ENCODE assay signal across 15 cellular contexts in genomic region chr7:132353902-132354301, GRCh38.
DNase-seq lines count a peak whose midpoint lies in the region; ATAC-seq lines count a peak whose summit lies in the region.
"Had no signal": no experiment of that assay in that cellular context is flagged by ENCODE, and none has a peak within 500 bp of the region (broad histone marks: within the 10 kb centered on the region; RNA-seq: fewer than 3 reads in every experiment).

No MANE protein-coding gene starts in this region.

- DNase-seq in RPMI7951 (ENCODE audit: low read depth), result peak; percentile 60
- peak; percentile 67 for DNase-seq in left kidney (ENCODE audit: low read depth, low spot score)
- no peak for DNase-seq in RPMI8226
- DNase-seq in cerebellum (ENCODE audit: low spot score), result no peak
- DNase-seq: AML-193; C1 segment of cervical spinal cord; Calu3; CD4-positive, alpha-beta T cell; DMS 273 treated with DMSO at 0.1 percent for 48 hours; GM23248; IMR-90 had no signal

- H3K27me3 ChIP-seq in BLaER1 treated with 17β-estradiol and CSF1 and Interleukin-3, amounts not matched to agents 10 nM and 100 nM, result no peaks in the 10 kb centered on the region

- peak overlapping the region in 8 of 11 experiments; percentile 6 to 61 (median 48); a peak in 13 of 22 replicates for H3K27ac ChIP-seq in BLaER1 treated with 17β-estradiol and CSF1 and Interleukin-3, amounts not matched to agents 10 nM and 100 nM
- H3K27ac ChIP-seq: A549, GM23248 had no signal

- no peaks in the 10 kb centered on the region for H3K36me3 ChIP-seq in BLaER1 treated with 17β-estradiol and CSF1 and Interleukin-3, amounts not matched to agents 10 nM and 100 nM

- no peak for ATAC-seq in HG03460 (IDR thresholded peaks at IDR 0.05; ENCODE audit: unreplicated experiment)
- ATAC-seq: A549, GM12878 had no signal

- peaks cover 12 to 45% (median 29%) of the 10 kb centered on the region in 10 experiments for H3K4me1 ChIP-seq in BLaER1 treated with 17β-estradiol and CSF1 and Interleukin-3, amounts not matched to agents 10 nM and 100 nM
- H3K4me1 ChIP-seq: A549 had no signal

- H4K20me1 ChIP-seq in BLaER1 treated with 17β-estradiol and CSF1 and Interleukin-3, amounts not matched to agents 10 nM and 100 nM, result no peaks in the 10 kb centered on the region

- peak overlapping the region in 10 of 11 experiments; percentile 62 to 97 (median 90); a peak in 18 of 22 replicates for H3K4me2 ChIP-seq in BLaER1 treated with 17β-estradiol and CSF1 and Interleukin-3, amounts not matched to agents 10 nM and 100 nM
- H3K4me2 ChIP-seq: A549 had no signal

- peak overlapping the region in 3 of 11 experiments; percentile 8 to 39 (median 27); a peak in 3 of 22 replicates for H3K9ac ChIP-seq in BLaER1 treated with 17β-estradiol and CSF1 and Interleukin-3, amounts not matched to agents 10 nM and 100 nM
- H3K9ac ChIP-seq: GM23248 had no signal

- no peak overlapping the region for H3K4me3 ChIP-seq in BLaER1 treated with 17β-estradiol and CSF1 and Interleukin-3, amounts not matched to agents 10 nM and 100 nM
- H3K4me3 ChIP-seq: A549, GM12878, GM23248 had no signal

- H3K9me3 ChIP-seq in BLaER1 treated with 17β-estradiol and CSF1 and Interleukin-3, amounts not matched to agents 10 nM and 100 nM (replicated peaks in 1 of 11), result no peaks in the 10 kb centered on the region

Comparison
In these comparisons a context has a peak if more than half of its experiments do, and no peak if none do; other contexts are left out.
1. DNase-seq: peak in RPMI7951 (single experiment) and left kidney (single experiment); none in RPMI8226 (single experiment) and cerebellum (single experiment).